ENCODE assay signal across 1 cellular context in the genomic region with DNA sequence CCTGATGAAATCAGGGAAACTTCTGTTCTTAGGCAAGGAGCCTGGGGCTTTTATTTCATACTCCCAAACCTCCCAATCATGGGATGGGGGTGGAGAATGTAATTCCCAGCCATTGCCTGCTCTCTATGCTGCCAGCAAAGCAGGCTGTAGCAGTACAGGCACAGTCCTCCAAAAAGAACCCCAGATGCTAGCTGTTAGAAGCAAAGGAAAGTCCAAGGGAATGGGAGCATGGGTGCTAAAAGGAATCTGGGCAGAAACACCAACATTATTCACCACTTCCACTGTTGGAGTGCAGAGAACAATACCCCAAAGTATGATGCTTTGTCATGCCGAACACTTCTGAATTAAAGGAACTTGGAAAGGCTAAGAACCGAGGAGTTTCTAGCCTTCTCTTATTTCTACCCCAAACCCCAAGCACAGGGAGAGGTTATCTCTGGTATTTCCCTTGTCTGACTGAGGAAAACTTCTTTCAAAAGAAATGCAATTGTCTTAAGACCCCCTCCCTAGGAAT.
TF ChIP-seq lines count a peak whose summit lies in the region.

No MANE protein-coding gene starts in this region.

TF ChIP-seq in SK-N-SH treated with all-trans-retinoic acid at 6 μM for 48 hours, 23 proteins besides CTCF, POLR2A, EP300 and RAD21:
- no peak for TF ChIP-seq ARNTL (CRISPR knock-in tag; IDR thresholded peaks at IDR 0.05; ENCODE audit: borderline replicate concordance, low read depth)
- TF ChIP-seq, protein P1, sequence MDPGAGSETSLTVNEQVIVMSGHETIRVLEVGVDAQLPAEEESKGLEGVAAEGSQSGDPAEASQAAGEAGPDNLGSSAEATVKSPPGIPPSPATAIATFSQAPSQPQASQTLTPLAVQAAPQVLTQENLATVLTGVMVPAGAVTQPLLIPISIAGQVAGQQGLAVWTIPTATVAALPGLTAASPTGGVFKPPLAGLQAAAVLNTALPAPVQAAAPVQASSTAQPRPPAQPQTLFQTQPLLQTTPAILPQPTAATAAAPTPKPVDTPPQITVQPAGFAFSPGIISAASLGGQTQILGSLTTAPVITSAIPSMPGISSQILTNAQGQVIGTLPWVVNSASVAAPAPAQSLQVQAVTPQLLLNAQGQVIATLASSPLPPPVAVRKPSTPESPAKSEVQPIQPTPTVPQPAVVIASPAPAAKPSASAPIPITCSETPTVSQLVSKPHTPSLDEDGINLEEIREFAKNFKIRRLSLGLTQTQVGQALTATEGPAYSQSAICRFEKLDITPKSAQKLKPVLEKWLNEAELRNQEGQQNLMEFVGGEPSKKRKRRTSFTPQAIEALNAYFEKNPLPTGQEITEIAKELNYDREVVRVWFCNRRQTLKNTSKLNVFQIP (CRISPR knock-in tag; IDR thresholded peaks at IDR 0.05; ENCODE audit: borderline replicate concordance, low read depth) = no peak
- TF ChIP-seq SNAI2 (CRISPR knock-in tag; IDR thresholded peaks at IDR 0.05) = no peak
- TF ChIP-seq, protein P2, sequence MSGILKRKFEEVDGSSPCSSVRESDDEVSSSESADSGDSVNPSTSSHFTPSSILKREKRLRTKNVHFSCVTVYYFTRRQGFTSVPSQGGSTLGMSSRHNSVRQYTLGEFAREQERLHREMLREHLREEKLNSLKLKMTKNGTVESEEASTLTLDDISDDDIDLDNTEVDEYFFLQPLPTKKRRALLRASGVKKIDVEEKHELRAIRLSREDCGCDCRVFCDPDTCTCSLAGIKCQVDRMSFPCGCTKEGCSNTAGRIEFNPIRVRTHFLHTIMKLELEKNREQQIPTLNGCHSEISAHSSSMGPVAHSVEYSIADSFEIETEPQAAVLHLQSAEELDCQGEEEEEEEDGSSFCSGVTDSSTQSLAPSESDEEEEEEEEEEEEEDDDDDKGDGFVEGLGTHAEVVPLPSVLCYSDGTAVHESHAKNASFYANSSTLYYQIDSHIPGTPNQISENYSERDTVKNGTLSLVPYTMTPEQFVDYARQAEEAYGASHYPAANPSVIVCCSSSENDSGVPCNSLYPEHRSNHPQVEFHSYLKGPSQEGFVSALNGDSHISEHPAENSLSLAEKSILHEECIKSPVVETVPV (CRISPR knock-in tag; IDR thresholded peaks at IDR 0.05) = no peak
